8 cellular contexts compared by ENCODE assay signal in genomic region chr1:224170748-224171478, GRCh38. TPM values are rescaled to one million over a fixed set of nuclear protein-coding genes. Genes with fewer than 3 reads are reported as not detected.
DNase-seq lines count a peak whose midpoint lies in the region; ATAC-seq and TF ChIP-seq lines count a peak whose summit lies in the region.

No MANE protein-coding gene starts in this region.

- H3K4me3 ChIP-seq in BJ (ENCODE audit: low read depth, low read length) (no peak overlapping the region), HL-60 (replicated peaks; ENCODE audit: insufficient read depth, low read length) (no peak overlapping the region), WI38 (ENCODE audit: low read depth, low read length) (no peak overlapping the region), heart right ventricle (no peak overlapping the region)

- no peaks in the 10 kb centered on the region for H3K27me3 ChIP-seq in BJ (ENCODE audit: control insufficient read depth, insufficient read depth, low read length)
- no peaks in the 10 kb centered on the region for H3K27me3 ChIP-seq in HL-60 (ENCODE audit: insufficient read depth, poor library complexity, severe bottlenecking)
- H3K27me3 ChIP-seq in heart right ventricle = no peaks in the 10 kb centered on the region

- intact Hi-C loops in heart right ventricle (cut with DNase I) = loop anchor here in 1 of 10 donors (10.0 kb wide), 1 partner anchor 124 kb away; no protein-coding TSS in a partner anchor

- H3K27ac ChIP-seq in HL-60 (replicated peaks) = peak overlapping the region; percentile 87
- peak overlapping the region in 1 of 10 donors; percentile 84 for H3K27ac ChIP-seq in heart right ventricle
- no peak overlapping the region for H3K27ac ChIP-seq in substantia nigra (ENCODE audit: low read depth, low read length, poor library complexity, severe bottlenecking)

- H3K4me1 ChIP-seq in heart right ventricle = peaks cover 4 to 30% (median 12%) of the 10 kb centered on the region in 9 donors

- H3K36me3 ChIP-seq in BJ (ENCODE audit: control insufficient read depth, insufficient read depth, low read length) = no peaks in the 10 kb centered on the region
- no peaks in the 10 kb centered on the region for H3K36me3 ChIP-seq in heart right ventricle

- POLR2A ChIA-PET in BJ (lab: Charles Lee) = no interaction called here

- H3K9me3 ChIP-seq in heart right ventricle = no peaks in the 10 kb centered on the region

- DNase-seq in BJ (ENCODE audit: low read depth) (no peak), HL-60 (ENCODE audit: low read depth in 1 of 2, low spot score in 1 of 2) (peak in 1 of 2 experiments; percentile 79), heart right ventricle (no peak), NCI-H146 (lab: John Stamatoyannopoulos, UW) (no peak), substantia nigra (lab: John Stamatoyannopoulos, UW) (no peak)

- CTCF ChIA-PET in BJ (lab: Yijun Ruan, JAX) = interaction anchor here (0.6 to 1.2 kb wide), 4 partner anchors 15 to 163 kb away, joined by 3 read pairs; no protein-coding TSS in a partner anchor

- ATAC-seq in heart right ventricle = peak in 3 of 8 donors; percentile 14 to 46 (median 39)
- ATAC-seq in HG02970 (IDR thresholded peaks at IDR 0.05; ENCODE audit: low FRiP score, unreplicated experiment) = no peak
- ATAC-seq in GM21447 (IDR thresholded peaks at IDR 0.05; ENCODE audit: unreplicated experiment) = no peak

- 82 to 83% methylated on average over 9 of the region's 9 CpGs for WGBS in heart right ventricle, 2 donors

- TF ChIP-seq CTCF in BJ (IDR thresholded peaks at IDR 0.05; ENCODE audit: insufficient read depth, low read depth, low read length) (peak; percentile 40), HL-60 (IDR thresholded peaks at IDR 0.05; ENCODE audit: insufficient read depth, low read length) (peak; percentile 38), WI38 (IDR thresholded peaks at IDR 0.05; ENCODE audit: low read depth, low read length) (peak; percentile 25; the same call in 1 of the 2 replicates), heart right ventricle (IDR thresholded peaks at IDR 0.05) (peak in 8 of 9 donors; percentile 9 to 46 (median 36))

RNA-seq across cellular contexts. Expression of gene DEGS1, which starts 12.1 kb away (rescaled TPM):
- 77.2 and 152 TPM in 2 replicates for polyA plus RNA-seq in BJ (2011; rRNA removed)
- polyA minus RNA-seq in BJ (2011; rRNA and poly(A)+ RNA removed) = 36.5 and 41.0 TPM in 2 replicates
- total RNA-seq in heart right ventricle = 10 to 100 TPM; 33.1 to 79.4 (median 35.7) TPM
- 10 to 100 TPM; 33.2 to 48.5 TPM for polyA plus RNA-seq in heart right ventricle

RNA-seq across cellular contexts. Expression of gene FBXO28, which starts 57.0 kb away (rescaled TPM):
- polyA plus RNA-seq in BJ (2011; rRNA removed) = 10.8 and 20.1 TPM in 2 replicates
- polyA minus RNA-seq in BJ (2011; rRNA and poly(A)+ RNA removed) = 11.2 and 13.1 TPM in 2 replicates
- total RNA-seq in heart right ventricle = 10 to 100 TPM; 16.9 to 22.9 (median 21.1) TPM
- 1 to 10 TPM; 5.9 to 6.9 TPM for polyA plus RNA-seq in heart right ventricle
